ENCODE assay signal across 7 cellular contexts in genomic region chrX:153924149-153924861, GRCh38. TPM values are rescaled to one million over a fixed set of nuclear protein-coding genes. Genes with fewer than 3 reads are reported as not detected.
DNase-seq lines count a peak whose midpoint lies in the region; ATAC-seq, FAIRE-seq and TF ChIP-seq lines count a peak whose summit lies in the region.

No MANE protein-coding gene starts in this region.

- peak overlapping the region; percentile 95 for H3K27ac Mint-ChIP-seq in dendritic cell treated with granulocyte-macrophage colony-stimulating factor and Interleukin-4, amounts not matched to agents 40 ng/mL and 50 ng/mL, for 4 days
- peak overlapping the region; percentile 93 to 95 for H3K27ac Mint-ChIP-seq in natural killer cell treated with Interleukin-12 subunit alpha and Interleukin-12 subunit beta and Interleukin-15 and Interleukin-18, amount 100 ng/mL, for 72 hours

- DNase-seq in DMS153 (lab: John Stamatoyannopoulos, UW) (peak; percentile 73), H54 (ENCODE audit: insufficient read length, low spot score) (peak; percentile 78), SK-MEL-5 (ENCODE audit: low read depth, low spot score) (peak; percentile 50)
- DNase-seq in natural killer cell treated with Interleukin-12 subunit alpha and Interleukin-12 subunit beta and Interleukin-15 and Interleukin-18, amount 100 ng/mL, for 72 hours (ENCODE audit: low spot score) = no peak

- no peaks in the 10 kb centered on the region for H3K27me3 Mint-ChIP-seq in dendritic cell treated with granulocyte-macrophage colony-stimulating factor and Interleukin-4, amounts not matched to agents 40 ng/mL and 50 ng/mL, for 4 days
- no peaks in the 10 kb centered on the region for H3K27me3 Mint-ChIP-seq in natural killer cell treated with Interleukin-12 subunit alpha and Interleukin-12 subunit beta and Interleukin-15 and Interleukin-18, amount 100 ng/mL, for 72 hours

- ATAC-seq in natural killer cell treated with Interleukin-12 subunit alpha and Interleukin-12 subunit beta and Interleukin-15 and Interleukin-18, amount 100 ng/mL, for 72 hours = no peak
- ATAC-seq in HG02970 (IDR thresholded peaks at IDR 0.05; ENCODE audit: low FRiP score, unreplicated experiment) (no peak), HG02981 (IDR thresholded peaks at IDR 0.05; ENCODE audit: unreplicated experiment) (no peak)

- peaks cover 43% of the 10 kb centered on the region for H3K4me1 Mint-ChIP-seq in dendritic cell treated with granulocyte-macrophage colony-stimulating factor and Interleukin-4, amounts not matched to agents 40 ng/mL and 50 ng/mL, for 4 days (ENCODE audit: low read depth)
- peaks cover 26 to 41% of the 10 kb centered on the region in 2 donors for H3K4me1 Mint-ChIP-seq in natural killer cell treated with Interleukin-12 subunit alpha and Interleukin-12 subunit beta and Interleukin-15 and Interleukin-18, amount 100 ng/mL, for 72 hours (ENCODE audit: low read depth in 2 of 2)

- H3K4me3 Mint-ChIP-seq in dendritic cell treated with granulocyte-macrophage colony-stimulating factor and Interleukin-4, amounts not matched to agents 40 ng/mL and 50 ng/mL, for 4 days = peak overlapping the region; percentile 90
- peak overlapping the region; percentile 88 for H3K4me3 Mint-ChIP-seq in natural killer cell treated with Interleukin-12 subunit alpha and Interleukin-12 subunit beta and Interleukin-15 and Interleukin-18, amount 100 ng/mL, for 72 hours

- no peak for TF ChIP-seq POLR2A in H54 (IDR thresholded peaks at IDR 0.05; ENCODE audit: low read depth, low read length)

- intact Hi-C loops in dendritic cell treated with granulocyte-macrophage colony-stimulating factor and Interleukin-4, amounts not matched to agents 40 ng/mL and 50 ng/mL, for 4 days (cut with micrococcal nuclease) = no loop called here

- H3K9me3 Mint-ChIP-seq in dendritic cell treated with granulocyte-macrophage colony-stimulating factor and Interleukin-4, amounts not matched to agents 40 ng/mL and 50 ng/mL, for 4 days = no peaks in the 10 kb centered on the region
- no peaks in the 10 kb centered on the region for H3K9me3 Mint-ChIP-seq in natural killer cell treated with Interleukin-12 subunit alpha and Interleukin-12 subunit beta and Interleukin-15 and Interleukin-18, amount 100 ng/mL, for 72 hours

- peaks cover 75% of the 10 kb centered on the region for H3K36me3 Mint-ChIP-seq in dendritic cell treated with granulocyte-macrophage colony-stimulating factor and Interleukin-4, amounts not matched to agents 40 ng/mL and 50 ng/mL, for 4 days (ENCODE audit: low read depth)
- H3K36me3 Mint-ChIP-seq in natural killer cell treated with Interleukin-12 subunit alpha and Interleukin-12 subunit beta and Interleukin-15 and Interleukin-18, amount 100 ng/mL, for 72 hours = no peaks in the 10 kb centered on the region

- in situ Hi-C loops in SK-MEL-5 (cut with HindIII; ENCODE audit: low pct_unique_long_range_greater_than_20kb, low sequenced_read_pairs) = no loop called here

- FAIRE-seq in H54 (lab: Jason Lieb, UNC) = no peak

RNA-seq across cellular contexts. Expression of gene ARHGAP4, which starts 1.8 kb away (rescaled TPM):
- total RNA-seq in SK-MEL-5 (2014; rRNA removed; shearing (Covaris generic)) = 15.0 and 17.5 TPM in 2 replicates
- 13.6 and 15.7 TPM in 2 replicates for polyA plus RNA-seq in SK-MEL-5 (2015; cell fraction: cytosol; rRNA removed)
- polyA plus RNA-seq in SK-MEL-5 (2015; cell fraction: nucleus; rRNA removed) = 108 and 136 TPM in 2 replicates
- total RNA-seq in natural killer cell treated with Interleukin-12 subunit alpha and Interleukin-12 subunit beta and Interleukin-15 and Interleukin-18, amount 100 ng/mL, for 72 hours = 100 to 1,000 TPM; 155 to 276 TPM

RNA-seq across cellular contexts. Expression of gene NAA10, which starts 10.5 kb away (rescaled TPM):
- total RNA-seq in SK-MEL-5 (2014; rRNA removed; shearing (Covaris generic)) = 85.7 and 96.4 TPM in 2 replicates
- 205 and 223 TPM in 2 replicates for polyA plus RNA-seq in SK-MEL-5 (2015; cell fraction: cytosol; rRNA removed)
- 401 and 402 TPM in 2 replicates for polyA plus RNA-seq in SK-MEL-5 (2015; cell fraction: nucleus; rRNA removed)
- 100 to 1,000 TPM; 115 to 175 TPM for total RNA-seq in natural killer cell treated with Interleukin-12 subunit alpha and Interleukin-12 subunit beta and Interleukin-15 and Interleukin-18, amount 100 ng/mL, for 72 hours

RNA-seq across cellular contexts. Expression of gene AVPR2, which starts 19.8 kb away (rescaled TPM):
- 0.26 and 0.27 TPM in 2 replicates for total RNA-seq in SK-MEL-5 (2014; rRNA removed; shearing (Covaris generic))
- 0.07 and 0.22 TPM in 2 replicates for polyA plus RNA-seq in SK-MEL-5 (2015; cell fraction: cytosol; rRNA removed)
- 0.18 and 0.36 TPM in 2 replicates for polyA plus RNA-seq in SK-MEL-5 (2015; cell fraction: nucleus; rRNA removed)
- total RNA-seq in natural killer cell treated with Interleukin-12 subunit alpha and Interleukin-12 subunit beta and Interleukin-15 and Interleukin-18, amount 100 ng/mL, for 72 hours = not detected

RNA-seq across cellular contexts. Expression of gene RENBP, which starts 20.1 kb away (rescaled TPM):
- 12.3 and 13.4 TPM in 2 replicates for total RNA-seq in SK-MEL-5 (2014; rRNA removed; shearing (Covaris generic))
- 7.6 and 9.4 TPM in 2 replicates for polyA plus RNA-seq in SK-MEL-5 (2015; cell fraction: cytosol; rRNA removed)
- polyA plus RNA-seq in SK-MEL-5 (2015; cell fraction: nucleus; rRNA removed) = 19.6 and 22.4 TPM in 2 replicates
- total RNA-seq in natural killer cell treated with Interleukin-12 subunit alpha and Interleukin-12 subunit beta and Interleukin-15 and Interleukin-18, amount 100 ng/mL, for 72 hours = 1 to 10 TPM; 4.8 to 5.4 TPM

RNA-seq across cellular contexts. Expression of gene L1CAM, which starts 38.3 kb away (rescaled TPM):
- 58.4 and 78.9 TPM in 2 replicates for total RNA-seq in SK-MEL-5 (2014; rRNA removed; shearing (Covaris generic))
- 191 and 257 TPM in 2 replicates for polyA plus RNA-seq in SK-MEL-5 (2015; cell fraction: cytosol; rRNA removed)
- polyA plus RNA-seq in SK-MEL-5 (2015; cell fraction: nucleus; rRNA removed) = 138 and 147 TPM in 2 replicates
- 1 to 10 TPM in 1 of 2 donors, under 1 TPM in 1; 0.74 to 1.2 TPM for total RNA-seq in natural killer cell treated with Interleukin-12 subunit alpha and Interleukin-12 subunit beta and Interleukin-15 and Interleukin-18, amount 100 ng/mL, for 72 hours
